1 cellular context compared by ENCODE assay signal in the genomic region with DNA sequence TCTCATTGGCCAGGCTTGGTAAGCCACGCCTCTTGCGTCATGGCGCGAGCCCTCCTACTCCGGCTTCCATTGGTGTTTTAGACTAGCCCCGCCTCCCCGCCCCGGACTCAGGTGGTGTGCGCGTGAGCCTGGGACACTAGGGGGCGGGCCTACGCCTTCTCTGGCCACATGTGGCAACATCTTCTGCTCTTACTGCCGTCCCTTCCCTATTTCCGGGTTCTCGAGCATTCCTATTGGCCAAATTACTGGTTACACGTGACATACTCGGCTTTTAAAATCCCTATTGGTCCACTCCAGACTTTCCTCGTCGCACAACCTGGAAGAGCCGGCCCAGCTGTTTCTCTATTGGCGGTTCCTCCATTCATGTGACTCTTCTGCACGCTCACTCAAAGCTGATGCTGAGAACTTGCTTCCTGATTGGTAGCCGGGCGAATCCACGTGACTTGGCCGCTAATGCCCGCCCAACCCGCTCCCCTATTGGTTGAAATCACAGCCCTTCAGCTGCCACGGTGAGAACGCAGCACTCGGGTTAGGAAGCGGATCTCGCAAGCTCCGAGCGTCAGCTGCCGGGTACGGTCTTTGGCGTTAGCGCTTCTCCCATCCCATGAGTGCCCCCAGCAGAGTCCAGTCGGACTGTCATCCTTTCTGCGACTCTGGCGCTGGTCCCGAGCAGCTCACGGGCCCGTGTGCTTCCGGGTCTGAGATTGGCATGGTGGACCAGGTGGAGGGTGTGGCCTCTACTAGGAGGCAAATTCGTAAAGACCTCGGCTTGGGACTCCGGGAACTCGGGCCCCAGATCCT.
TF ChIP-seq lines count a peak whose summit lies in the region.

Gene BLOC1S3, plus strand, starts transcription at position 523 of the 801 bp plus-strand sequence. CDS start 513 bp downstream, outside the sequence.

TF ChIP-seq in HepG2, 621 proteins besides CTCF, POLR2A, EP300 and RAD21 (continued from another document and continues in another):
- TF ChIP-seq, protein P1, sequence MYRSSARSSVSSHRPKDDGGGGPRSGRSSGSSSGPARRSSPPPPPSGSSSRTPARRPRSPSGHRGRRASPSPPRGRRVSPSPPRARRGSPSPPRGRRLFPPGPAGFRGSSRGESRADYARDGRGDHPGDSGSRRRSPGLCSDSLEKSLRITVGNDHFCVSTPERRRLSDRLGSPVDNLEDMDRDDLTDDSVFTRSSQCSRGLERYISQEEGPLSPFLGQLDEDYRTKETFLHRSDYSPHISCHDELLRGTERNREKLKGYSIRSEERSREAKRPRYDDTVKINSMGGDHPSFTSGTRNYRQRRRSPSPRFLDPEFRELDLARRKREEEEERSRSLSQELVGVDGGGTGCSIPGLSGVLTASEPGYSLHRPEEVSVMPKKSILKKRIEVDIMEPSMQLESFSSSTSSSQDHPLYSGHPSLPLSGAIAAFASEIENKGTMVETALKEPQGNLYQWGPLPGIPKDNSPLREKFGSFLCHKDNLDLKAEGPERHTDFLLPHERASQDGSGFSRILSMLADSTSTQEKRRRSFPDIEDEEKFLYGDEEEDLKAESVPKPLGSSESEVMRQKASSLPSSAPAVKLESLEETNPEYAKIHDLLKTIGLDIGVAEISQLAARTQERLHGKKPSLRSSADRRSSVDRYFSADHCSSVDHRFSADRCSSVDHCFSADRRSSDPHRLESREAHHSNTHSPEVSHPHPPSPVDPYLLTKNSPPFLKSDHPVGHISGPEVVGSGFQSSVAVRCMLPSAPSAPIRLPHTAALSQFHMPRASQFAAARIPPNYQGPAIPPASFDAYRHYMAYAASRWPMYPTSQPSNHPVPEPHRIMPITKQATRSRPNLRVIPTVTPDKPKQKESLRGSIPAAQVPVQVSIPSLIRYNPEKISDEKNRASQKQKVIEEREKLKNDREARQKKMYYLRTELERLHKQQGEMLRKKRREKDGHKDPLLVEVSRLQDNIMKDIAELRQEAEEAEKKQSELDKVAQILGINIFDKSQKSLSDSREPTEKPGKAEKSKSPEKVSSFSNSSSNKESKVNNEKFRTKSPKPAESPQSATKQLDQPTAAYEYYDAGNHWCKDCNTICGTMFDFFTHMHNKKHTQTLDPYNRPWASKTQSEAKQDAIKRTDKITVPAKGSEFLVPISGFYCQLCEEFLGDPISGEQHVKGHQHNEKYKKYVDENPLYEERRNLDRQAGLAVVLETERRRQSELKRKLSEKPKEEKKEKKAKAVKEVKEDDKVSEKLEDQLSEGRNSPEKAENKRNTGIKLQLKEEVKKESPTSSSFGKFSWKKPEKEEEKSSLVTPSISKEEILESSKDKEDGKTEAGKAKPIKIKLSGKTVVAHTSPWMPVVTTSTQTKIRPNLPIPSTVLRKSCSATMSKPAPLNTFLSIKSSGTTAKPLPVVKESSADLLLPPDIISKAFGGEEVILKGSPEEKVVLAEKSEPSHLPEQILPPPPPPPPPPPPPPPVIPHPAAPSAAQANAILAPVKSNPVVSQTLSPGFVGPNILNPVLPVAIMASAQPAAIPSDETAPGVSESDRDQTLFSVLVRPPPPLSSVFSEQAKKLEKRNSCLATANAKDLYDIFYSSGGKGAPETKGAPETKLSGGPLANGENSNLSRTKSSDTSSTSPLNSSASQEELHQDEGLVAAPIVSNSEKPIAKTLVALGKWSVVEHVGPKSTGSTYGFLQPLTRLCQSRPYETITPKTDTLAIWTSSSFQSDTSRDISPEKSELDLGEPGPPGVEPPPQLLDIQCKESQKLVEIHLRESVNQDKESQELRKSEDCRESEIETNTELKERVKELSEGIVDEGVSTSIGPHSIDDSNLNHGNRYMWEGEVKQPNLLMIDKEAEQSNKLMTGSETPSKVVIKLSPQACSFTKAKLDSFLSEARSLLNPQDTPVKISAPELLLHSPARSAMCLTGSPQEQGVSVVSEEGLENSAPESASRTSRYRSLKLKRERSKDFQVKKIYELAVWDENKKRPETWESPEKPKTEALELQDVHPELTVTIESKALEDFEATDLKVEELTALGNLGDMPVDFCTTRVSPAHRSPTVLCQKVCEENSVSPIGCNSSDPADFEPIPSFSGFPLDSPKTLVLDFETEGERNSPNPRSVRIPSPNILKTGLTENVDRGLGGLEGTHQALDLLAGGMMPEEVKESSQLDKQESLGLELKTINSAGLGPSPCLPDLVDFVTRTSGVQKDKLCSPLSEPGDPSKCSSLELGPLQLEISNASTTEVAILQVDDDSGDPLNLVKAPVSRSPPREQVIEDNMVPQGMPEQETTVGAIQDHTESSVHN (CRISPR knock-in tag; IDR thresholded peaks at IDR 0.05) = no peak
- TF ChIP-seq NAIF1 (CRISPR knock-in tag; IDR thresholded peaks at IDR 0.05; ENCODE audit: borderline replicate concordance) = 0 out of 2 replicates have a peak, but pooled peaks have one; percentile 38
- 0 out of 2 replicates have a peak, but pooled peaks have one; percentile 37 for TF ChIP-seq SATB2 (CRISPR knock-in tag; IDR thresholded peaks at IDR 0.05)
- TF ChIP-seq GABPA (IDR thresholded peaks at IDR 0.05; ENCODE audit: low read depth, low read length) = no peak
- peak; percentile 59 for TF ChIP-seq GABPA (CRISPR knock-in tag; IDR thresholded peaks at IDR 0.05; ENCODE audit: low read depth)
- peak; percentile 99 for TF ChIP-seq RFX5 (IDR thresholded peaks at IDR 0.05; ENCODE audit: low read depth, low read length)
- TF ChIP-seq CENPX (CRISPR knock-in tag; IDR thresholded peaks at IDR 0.05) = no peak
- TF ChIP-seq FOSL1 (CRISPR knock-in tag; IDR thresholded peaks at IDR 0.05; ENCODE audit: borderline replicate concordance) = no peak
- 0 out of 2 replicates have a peak, but pooled peaks have one; percentile 61 for TF ChIP-seq ZMAT3 (CRISPR knock-in tag; conservative IDR thresholded peaks at IDR 0.05)
- TF ChIP-seq HDAC1 (CRISPR knock-in tag; IDR thresholded peaks at IDR 0.05) = peak; percentile 94
- no peak for TF ChIP-seq ZNF607 (CRISPR knock-in tag; IDR thresholded peaks at IDR 0.05; ENCODE audit: borderline replicate concordance)
- peak; percentile 76 for TF ChIP-seq GABPB1 (CRISPR knock-in tag; IDR thresholded peaks at IDR 0.05)
- TF ChIP-seq RCOR2 (CRISPR knock-in tag; IDR thresholded peaks at IDR 0.05) = no peak
- TF ChIP-seq ELF3 (CRISPR knock-in tag; IDR thresholded peaks at IDR 0.05) = peak; percentile 58; the same call in 1 of the 2 replicates
- no peak for TF ChIP-seq LCORL (IDR thresholded peaks at IDR 0.05)
- TF ChIP-seq LCORL (CRISPR knock-in tag; IDR thresholded peaks at IDR 0.05) = peak; percentile 68; the same call in 1 of the 2 replicates
- no peak for TF ChIP-seq THAP8 (CRISPR knock-in tag; IDR thresholded peaks at IDR 0.05; ENCODE audit: borderline replicate concordance)
- TF ChIP-seq ZBTB43 (CRISPR knock-in tag; conservative IDR thresholded peaks at IDR 0.05) = peak; percentile 6; the same call in 1 of the 2 replicates
- TF ChIP-seq, protein P2, sequence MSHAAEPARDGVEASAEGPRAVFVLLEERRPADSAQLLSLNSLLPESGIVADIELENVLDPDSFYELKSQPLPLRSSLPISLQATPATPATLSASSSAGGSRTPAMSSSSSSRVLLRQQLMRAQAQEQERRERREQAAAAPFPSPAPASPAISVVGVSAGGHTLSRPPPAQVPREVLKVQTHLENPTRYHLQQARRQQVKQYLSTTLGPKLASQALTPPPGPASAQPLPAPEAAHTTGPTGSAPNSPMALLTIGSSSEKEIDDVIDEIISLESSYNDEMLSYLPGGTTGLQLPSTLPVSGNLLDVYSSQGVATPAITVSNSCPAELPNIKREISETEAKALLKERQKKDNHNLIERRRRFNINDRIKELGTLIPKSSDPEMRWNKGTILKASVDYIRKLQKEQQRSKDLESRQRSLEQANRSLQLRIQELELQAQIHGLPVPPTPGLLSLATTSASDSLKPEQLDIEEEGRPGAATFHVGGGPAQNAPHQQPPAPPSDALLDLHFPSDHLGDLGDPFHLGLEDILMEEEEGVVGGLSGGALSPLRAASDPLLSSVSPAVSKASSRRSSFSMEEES (CRISPR knock-in tag; IDR thresholded peaks at IDR 0.05) = peak; percentile 79
- TF ChIP-seq ZNF788 (CRISPR knock-in tag; IDR thresholded peaks at IDR 0.05; ENCODE audit: borderline replicate concordance) = 0 out of 2 replicates have a peak, but pooled peaks have one; percentile 9
- TF ChIP-seq ZNF160 (CRISPR knock-in tag; IDR thresholded peaks at IDR 0.05) = 0 out of 2 replicates have a peak, but pooled peaks have one; percentile 41
- TF ChIP-seq ZNF354B (CRISPR knock-in tag; IDR thresholded peaks at IDR 0.05) = no peak
- peak; percentile 6; the same call in 1 of the 2 replicates for TF ChIP-seq ZBTB7B (CRISPR knock-in tag; IDR thresholded peaks at IDR 0.05)
- peak in 1 of 2 experiments; percentile 77; a peak in 2 of 4 replicates for TF ChIP-seq KLF16 (CRISPR knock-in tag; IDR thresholded peaks at IDR 0.05)
- peak; percentile 92 for TF ChIP-seq THAP11 (CRISPR knock-in tag; IDR thresholded peaks at IDR 0.05)
- peak; percentile 62 for TF ChIP-seq HNRNPLL (IDR thresholded peaks at IDR 0.05; ENCODE audit: low read depth, low read length, poor library complexity, severe bottlenecking)
- no peak for TF ChIP-seq ZNF552 (CRISPR knock-in tag; IDR thresholded peaks at IDR 0.05; ENCODE audit: borderline replicate concordance)
- TF ChIP-seq FOXK2 (IDR thresholded peaks at IDR 0.05) = peak; percentile 93
- TF ChIP-seq, protein P3, sequence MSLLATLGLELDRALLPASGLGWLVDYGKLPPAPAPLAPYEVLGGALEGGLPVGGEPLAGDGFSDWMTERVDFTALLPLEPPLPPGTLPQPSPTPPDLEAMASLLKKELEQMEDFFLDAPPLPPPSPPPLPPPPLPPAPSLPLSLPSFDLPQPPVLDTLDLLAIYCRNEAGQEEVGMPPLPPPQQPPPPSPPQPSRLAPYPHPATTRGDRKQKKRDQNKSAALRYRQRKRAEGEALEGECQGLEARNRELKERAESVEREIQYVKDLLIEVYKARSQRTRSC (CRISPR knock-in tag; IDR thresholded peaks at IDR 0.05; ENCODE audit: low read depth) = 0 out of 2 replicates have a peak, but pooled peaks have one; percentile 32
- TF ChIP-seq ZFP37 (CRISPR knock-in tag; IDR thresholded peaks at IDR 0.05; ENCODE audit: borderline replicate concordance) = 0 out of 2 replicates have a peak, but pooled peaks have one; percentile 26
- TF ChIP-seq HOXA3 (CRISPR knock-in tag; IDR thresholded peaks at IDR 0.05) = peak; percentile 73
- TF ChIP-seq DNMT3B (CRISPR knock-in tag; conservative IDR thresholded peaks at IDR 0.05) = no peak
- TF ChIP-seq HNF1A (IDR thresholded peaks at IDR 0.05; ENCODE audit: low read depth) = 0 out of 2 replicates have a peak, but pooled peaks have one; percentile 13
- TF ChIP-seq HNF1A (CRISPR knock-in tag; IDR thresholded peaks at IDR 0.05; ENCODE audit: borderline replicate concordance) = no peak
- TF ChIP-seq MIXL1 (CRISPR knock-in tag; IDR thresholded peaks at IDR 0.05) = 0 out of 2 replicates have a peak, but pooled peaks have one; percentile 7
- no peak for TF ChIP-seq ZNF292 (CRISPR knock-in tag; IDR thresholded peaks at IDR 0.05; ENCODE audit: borderline replicate concordance, low read depth)
- peak; percentile 47 for TF ChIP-seq YY1 (IDR thresholded peaks at IDR 0.05; ENCODE audit: insufficient read depth, insufficient replicate concordance, low read depth, low read length)
- TF ChIP-seq ZNF784 (CRISPR knock-in tag; IDR thresholded peaks at IDR 0.05; ENCODE audit: borderline replicate concordance) = peak; percentile 68
- TF ChIP-seq AGO2 (optimal IDR thresholded peaks at IDR 0.05; ENCODE audit: low read depth, low read length) = no peak
- TF ChIP-seq RBFOX2 (IDR thresholded peaks at IDR 0.05; ENCODE audit: low read depth, low read length) = peak; percentile 72
- no peak for TF ChIP-seq ZNF839 (CRISPR knock-in tag; IDR thresholded peaks at IDR 0.05; ENCODE audit: borderline replicate concordance)
- TF ChIP-seq NFYC (CRISPR knock-in tag; IDR thresholded peaks at IDR 0.05) = peak; percentile 91
- peak; percentile 62; the same call in 1 of the 2 replicates for TF ChIP-seq ZNF274 (CRISPR knock-in tag; IDR thresholded peaks at IDR 0.05)
- peak; percentile 97 for TF ChIP-seq ATF1 (CRISPR knock-in tag; IDR thresholded peaks at IDR 0.05)
